ENCODE assay signal across 12 cellular contexts in the genomic region with DNA sequence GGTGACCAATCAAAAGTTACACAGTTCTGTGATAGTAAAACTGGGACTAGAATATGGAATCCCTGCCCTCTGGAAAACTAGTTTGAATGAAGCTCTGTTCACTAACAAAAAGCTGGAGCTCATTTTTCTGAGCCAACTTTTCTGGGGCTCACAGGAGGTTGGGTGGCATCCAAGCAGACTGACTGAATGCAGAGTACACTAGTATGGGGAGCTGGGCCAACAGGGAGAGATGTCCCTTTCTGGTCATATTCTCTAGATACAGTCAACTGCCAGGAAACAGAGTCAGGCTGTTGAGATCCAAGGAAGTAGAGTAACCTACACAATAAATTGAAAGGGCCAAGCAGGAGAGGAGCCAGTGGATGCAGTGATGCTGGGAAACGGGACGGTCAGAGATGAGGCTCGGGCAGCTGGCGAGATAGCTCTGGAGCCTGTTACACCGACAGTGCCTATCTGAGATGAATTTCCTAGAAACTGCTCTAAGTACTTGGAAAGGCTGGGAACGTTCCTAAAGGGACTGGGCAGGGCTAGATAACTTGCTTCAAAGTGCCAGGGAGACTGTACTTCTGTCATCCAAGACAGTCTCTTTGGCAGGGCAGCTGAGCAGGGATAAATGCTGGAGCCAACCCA.
DNase-seq lines count a peak whose midpoint lies in the region; TF ChIP-seq lines count a peak whose summit lies in the region.
"Had no signal": no experiment of that assay in that cellular context is flagged by ENCODE, and none has a peak within 500 bp of the region (broad histone marks: within the 10 kb centered on the region; RNA-seq: fewer than 3 reads in every experiment).

No MANE protein-coding gene starts in this region.

- no peaks in the 10 kb centered on the region for H3K36me3 ChIP-seq in neuronal stem cell (replicated peaks in 1 of 2; ENCODE audit: control insufficient read depth in 2 of 2, insufficient read depth in 2 of 2, low read length in 2 of 2)
- no peaks in the 10 kb centered on the region for H3K36me3 ChIP-seq in breast epithelium
- H3K36me3 ChIP-seq: gastrocnemius medialis had no signal

- H3K18ac ChIP-seq in neuronal stem cell (ENCODE audit: low read length) = peak overlapping the region; percentile 9

- no peak overlapping the region for H3K4ac ChIP-seq in neuronal stem cell (ENCODE audit: low read length)

- no peak overlapping the region for H3K4me2 ChIP-seq in neuronal stem cell (ENCODE audit: insufficient read depth, low read length, poor library complexity, severe bottlenecking)

- TF ChIP-seq CTCF in glutamatergic neuron (IDR thresholded peaks at IDR 0.05; ENCODE audit: partially characterized antibody, unreplicated experiment) (no peak), breast epithelium (IDR thresholded peaks at IDR 0.05) (no peak)

- H3K27me3 ChIP-seq in neuronal stem cell (ENCODE audit: control insufficient read depth in 3 of 3, insufficient read depth in 3 of 3, low read depth in 1 of 3, low read length in 3 of 3) (no peaks in the 10 kb centered on the region), breast epithelium (no peaks in the 10 kb centered on the region)
- H3K27me3 ChIP-seq: gastrocnemius medialis had no signal

- no peak overlapping the region for H4K91ac ChIP-seq in neuronal stem cell (ENCODE audit: low read depth, low read length, poor library complexity)

- H4K8ac ChIP-seq in neuronal stem cell (ENCODE audit: low read depth, low read length) = no peak overlapping the region

- H3K14ac ChIP-seq in neuronal stem cell (ENCODE audit: low read length) = no peak overlapping the region

- no peak overlapping the region for H3K23ac ChIP-seq in neuronal stem cell (ENCODE audit: low read depth, low read length, poor library complexity)

- H2BK120ac ChIP-seq in neuronal stem cell (ENCODE audit: low read depth, low read length) = no peak overlapping the region

- TF ChIP-seq POLR2A in breast epithelium (IDR thresholded peaks at IDR 0.05) = no peak

- H3K4me3 Mint-ChIP-seq in glutamatergic neuron (ENCODE audit: unreplicated experiment) = no peak overlapping the region
- H3K4me3 Mint-ChIP-seq: activated naive CD4-positive, alpha-beta T cell treated with anti-CD3 and anti-CD28 coated beads, Interleukin-2, amount 50 U/mL, for 24 hours; natural killer cell treated with Interleukin-12 subunit alpha and Interleukin-12 subunit beta and Interleukin-15 and Interleukin-18, amount 100 ng/mL, for 72 hours had no signal

- no peak overlapping the region for H3K9ac ChIP-seq in neuronal stem cell (ENCODE audit: low read depth, low read length, poor library complexity)

- no peak overlapping the region for H2BK15ac ChIP-seq in neuronal stem cell (ENCODE audit: low read length)

- H2AK5ac ChIP-seq in neuronal stem cell (ENCODE audit: low read depth, low read length) = no peak overlapping the region

- H2AFZ ChIP-seq in neuronal stem cell (ENCODE audit: low read length) = no peak overlapping the region

- peak; percentile 6 for DNase-seq in ELF-1 (ENCODE audit: low read depth, low spot score)
- DNase-seq in amygdala (lab: John Stamatoyannopoulos, UW) = peak in 47 of 56 donors; percentile 6 to 83 (median 53)
- no peak for DNase-seq in glutamatergic neuron
- no peak for DNase-seq in neuronal stem cell (ENCODE audit: low spot score)
- DNase-seq in breast epithelium (ENCODE audit: low spot score in 2 of 2) = no peak
- no peak for DNase-seq in germinal center (ENCODE audit: low spot score)
- no peak for DNase-seq in A172 (ENCODE audit: low spot score)
- no peak for DNase-seq in GDM1 (lab: John Stamatoyannopoulos, UW)
- DNase-seq: AML-193, gastrocnemius medialis had no signal

- H3K4me1 ChIP-seq in neuronal stem cell (ENCODE audit: control insufficient read depth in 2 of 2, insufficient read depth in 1 of 2, low read depth in 1 of 2, low read length in 2 of 2) (peaks cover 9 to 22% of the 10 kb centered on the region in 2 donors), breast epithelium (no peaks in the 10 kb centered on the region)

- no CpG with 5 or more reads among the region's 6 CpGs for WGBS in neuronal stem cell (ENCODE audit: extremely low coverage in 2 of 2, insufficient read length in 2 of 2, insufficient replicate concordance in 1 of 2), 2 donors

- H3K27me3 Mint-ChIP-seq in glutamatergic neuron (ENCODE audit: unreplicated experiment) = peaks cover 4% of the 10 kb centered on the region
- H3K27me3 Mint-ChIP-seq: activated naive CD4-positive, alpha-beta T cell treated with anti-CD3 and anti-CD28 coated beads, Interleukin-2, amount 50 U/mL, for 24 hours; natural killer cell treated with Interleukin-12 subunit alpha and Interleukin-12 subunit beta and Interleukin-15 and Interleukin-18, amount 100 ng/mL, for 72 hours had no signal

- H3K27ac ChIP-seq in neuronal stem cell (replicated peaks; ENCODE audit: low read length) (no peak overlapping the region), breast epithelium (no peak overlapping the region)

- peak overlapping the region; percentile 54 for H3K27ac Mint-ChIP-seq in glutamatergic neuron (ENCODE audit: unreplicated experiment)
- H3K27ac Mint-ChIP-seq: activated naive CD4-positive, alpha-beta T cell treated with anti-CD3 and anti-CD28 coated beads, Interleukin-2, amount 50 U/mL, for 24 hours; natural killer cell treated with Interleukin-12 subunit alpha and Interleukin-12 subunit beta and Interleukin-15 and Interleukin-18, amount 100 ng/mL, for 72 hours had no signal

- no peaks in the 10 kb centered on the region for H3K79me1 ChIP-seq in neuronal stem cell (ENCODE audit: low read depth, low read length)

- H2BK5ac ChIP-seq in neuronal stem cell (ENCODE audit: low read length) = no peak overlapping the region

- peaks cover 55% of the 10 kb centered on the region for H3K4me1 Mint-ChIP-seq in glutamatergic neuron (ENCODE audit: low read depth, unreplicated experiment)

- H3K36me3 Mint-ChIP-seq in glutamatergic neuron (ENCODE audit: unreplicated experiment) = no peaks in the 10 kb centered on the region
- H3K36me3 Mint-ChIP-seq: activated naive CD4-positive, alpha-beta T cell treated with anti-CD3 and anti-CD28 coated beads, Interleukin-2, amount 50 U/mL, for 24 hours; natural killer cell treated with Interleukin-12 subunit alpha and Interleukin-12 subunit beta and Interleukin-15 and Interleukin-18, amount 100 ng/mL, for 72 hours had no signal

- no peaks in the 10 kb centered on the region for H3K9me3 ChIP-seq in neuronal stem cell (replicated peaks in 1 of 2; ENCODE audit: control insufficient read depth in 2 of 2, insufficient read depth in 1 of 2, low read depth in 1 of 2, low read length in 2 of 2)
- no peaks in the 10 kb centered on the region for H3K9me3 ChIP-seq in breast epithelium
- H3K9me3 ChIP-seq: gastrocnemius medialis had no signal

- intact Hi-C loops in breast epithelium (cut with DNase I; ENCODE audit: low total_unique reads) = no loop called here

- peaks cover 4% of the 10 kb centered on the region for H3K9me3 Mint-ChIP-seq in glutamatergic neuron (ENCODE audit: unreplicated experiment)
- H3K9me3 Mint-ChIP-seq: activated naive CD4-positive, alpha-beta T cell treated with anti-CD3 and anti-CD28 coated beads, Interleukin-2, amount 50 U/mL, for 24 hours; natural killer cell treated with Interleukin-12 subunit alpha and Interleukin-12 subunit beta and Interleukin-15 and Interleukin-18, amount 100 ng/mL, for 72 hours had no signal

- H3K4me3 ChIP-seq in neuronal stem cell (ENCODE audit: low read length in 2 of 2) = no peak overlapping the region
- no peak overlapping the region for H3K4me3 ChIP-seq in breast epithelium
- H3K4me3 ChIP-seq: gastrocnemius medialis had no signal

- no peak overlapping the region for H2BK12ac ChIP-seq in neuronal stem cell (ENCODE audit: low read length)

Comparison
In these comparisons a context has a peak if more than half of its experiments do, and no peak if none do; other contexts are left out.
1. DNase-seq: peak in ELF-1 (single experiment) and amygdala (47 of 56); none in glutamatergic neuron (single experiment), neuronal stem cell (single experiment), breast epithelium (0 of 2), germinal center (single experiment), A172 (single experiment) and GDM1 (single experiment).